20 cellular contexts compared by ENCODE assay signal in the genomic region with DNA sequence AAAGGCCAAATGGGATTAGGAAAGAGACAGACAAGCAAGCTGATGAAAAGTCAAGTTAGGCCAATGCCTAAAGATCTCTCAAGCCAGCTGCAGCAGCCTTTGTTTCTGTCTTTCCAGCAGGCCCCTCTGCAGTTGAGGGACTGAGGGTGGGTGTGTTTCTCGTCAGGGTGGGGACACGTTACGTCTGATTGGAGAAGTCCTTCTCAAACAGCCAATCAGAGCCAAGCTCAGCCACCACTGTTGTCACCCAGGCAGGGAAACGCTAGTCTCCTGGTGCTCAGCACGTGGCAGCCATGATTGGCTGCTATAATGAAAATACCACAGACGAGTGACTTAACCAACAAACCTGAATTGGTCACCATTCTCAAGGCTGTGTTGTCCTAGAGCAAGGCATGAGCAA.
DNase-seq lines count a peak whose midpoint lies in the region; ATAC-seq, FAIRE-seq and TF ChIP-seq lines count a peak whose summit lies in the region.
"Had no signal": no experiment of that assay in that cellular context is flagged by ENCODE, and none has a peak within 500 bp of the region (broad histone marks: within the 10 kb centered on the region; RNA-seq: fewer than 3 reads in every experiment).

No MANE protein-coding gene starts in this region.

- no peak overlapping the region for H2AFZ ChIP-seq in K562 (ENCODE audit: low read depth, low read length)
- H2AFZ ChIP-seq in neural progenitor cell (replicated peaks): no peak overlapping the region

- TF ChIP-seq POLR2A in K562 (conservative IDR thresholded peaks at IDR 0.05) (no peak), esophagus squamous epithelium (IDR thresholded peaks at IDR 0.05) (no peak)

- BruUV-seq in K562 (replicated peaks; lab: Mats Ljungman, UMichigan): no TSS peak

- peaks cover 5% of the 10 kb centered on the region for H3K27me3 Mint-ChIP-seq in neural progenitor cell (ENCODE audit: insufficient read depth, low read depth)
- H3K27me3 Mint-ChIP-seq: CD4-positive, CD25-positive, alpha-beta regulatory T cell had no signal

- in situ Hi-C loops in K562 (cut with MboI): no loop called here

- H3K9me1 ChIP-seq in K562 (ENCODE audit: control insufficient read depth, insufficient read depth, low read length): no peaks in the 10 kb centered on the region

- ATAC-seq in K562: no peak

- no peak for FAIRE-seq in K562 (lab: Jason Lieb, UNC)
- FAIRE-seq: GM12892, H1 had no signal

- H3K36me3 ChIP-seq in SJCRH30 (no peaks in the 10 kb centered on the region), K562 (ENCODE audit: control insufficient read depth, insufficient read depth, low read length) (no peaks in the 10 kb centered on the region), neural progenitor cell (no peaks in the 10 kb centered on the region), esophagus squamous epithelium (no peaks in the 10 kb centered on the region)

- H3K27me3 ChIP-seq in SJCRH30 (no peaks in the 10 kb centered on the region), K562 (ENCODE audit: control insufficient read depth in 2 of 2, insufficient read depth in 2 of 2, low read length in 2 of 2) (no peaks in the 10 kb centered on the region), neural progenitor cell (no peaks in the 10 kb centered on the region), esophagus squamous epithelium (no peaks in the 10 kb centered on the region)

- H3F3A ChIP-seq in neural progenitor cell (ENCODE audit: low read depth): no peaks in the 10 kb centered on the region

- no peak overlapping the region for H3K4me3 Mint-ChIP-seq in neural progenitor cell
- H3K4me3 Mint-ChIP-seq: B cell; CD4-positive, CD25-positive, alpha-beta regulatory T cell; CD8-positive, alpha-beta memory T cell; H9 had no signal

- CTCF ChIA-PET in K562 (lab: Yijun Ruan, JAX; ENCODE audit: low intra/inter-chr PET ratio): no interaction called here

- peak; percentile 53 for DNase-seq in NCI-H82 (lab: John Stamatoyannopoulos, UW)
- no peak for DNase-seq in NCI-H82 treated with DMSO at 0.1 percent for 48 hours (lab: John Stamatoyannopoulos, UW; ENCODE audit: unreplicated experiment)
- peak; percentile 14 to 34 for DNase-seq in SJCRH30
- DNase-seq in K562 (ENCODE audit: extremely low read depth in 1 of 4, low spot score in 3 of 4): peak in 1 of 4 experiments; percentile 13
- peak; percentile 27 for DNase-seq in neural progenitor cell (ENCODE audit: low spot score)
- DNase-seq in activated effector memory CD4-positive, alpha-beta T cell treated with Interleukin-2 at 50 U/mL for 16 hours: no peak
- no peak for DNase-seq in esophagus squamous epithelium (lab: John Stamatoyannopoulos, UW)
- DNase-seq in MV-4-11 (lab: John Stamatoyannopoulos, UW): no peak
- DNase-seq: 8988T; C1 segment of cervical spinal cord; CD4-positive, CD25-positive, alpha-beta regulatory T cell; CD8-positive, alpha-beta memory T cell; COR-L47; DMS153; DMS79; GDM1; H9 had no signal

- H3K27ac ChIP-seq in SJCRH30: no peak overlapping the region
- no peak overlapping the region for H3K27ac ChIP-seq in K562 (ENCODE audit: extremely low read depth, low read depth, low read length)
- no peak overlapping the region for H3K27ac ChIP-seq in neural progenitor cell
- no peak overlapping the region for H3K27ac ChIP-seq in esophagus squamous epithelium

- H3K4me1 ChIP-seq in SJCRH30 (no peaks in the 10 kb centered on the region), K562 (replicated peaks in 1 of 2; ENCODE audit: control insufficient read depth in 2 of 2, insufficient read depth in 2 of 2, low read length in 2 of 2) (no peaks in the 10 kb centered on the region), neural progenitor cell (no peaks in the 10 kb centered on the region), esophagus squamous epithelium (no peaks in the 10 kb centered on the region)

- POLR2A ChIA-PET in K562 (lab: Yijun Ruan, JAX): no interaction called here

- H3K9ac ChIP-seq in K562 (ENCODE audit: insufficient read depth in 1 of 2, low read depth in 2 of 2, low read length in 2 of 2) (no peak overlapping the region), neural progenitor cell (no peak overlapping the region)

- H3K4me3 ChIP-seq in SJCRH30 (no peak overlapping the region), K562 (no peak overlapping the region), neural progenitor cell (no peak overlapping the region), esophagus squamous epithelium (no peak overlapping the region)

- H3K79me2 ChIP-seq in K562 (ENCODE audit: control insufficient read depth, insufficient read depth, low read length): no peaks in the 10 kb centered on the region
- H3K79me2 ChIP-seq in neural progenitor cell (ENCODE audit: low read depth): no peaks in the 10 kb centered on the region

- H3K4me1 Mint-ChIP-seq in neural progenitor cell: peaks cover 16% of the 10 kb centered on the region
- H3K4me1 Mint-ChIP-seq: B cell; CD4-positive, CD25-positive, alpha-beta regulatory T cell; CD8-positive, alpha-beta memory T cell had no signal

- H3K4me2 ChIP-seq in K562 (ENCODE audit: insufficient read depth, low read length) (no peak overlapping the region), neural progenitor cell (no peak overlapping the region)

- no peaks in the 10 kb centered on the region for H3K9me3 Mint-ChIP-seq in neural progenitor cell
- H3K9me3 Mint-ChIP-seq: CD8-positive, alpha-beta memory T cell; H9 had no signal

- TF ChIP-seq CTCF in K562 (IDR thresholded peaks at IDR 0.05 in 2 of 3, conservative IDR thresholded peaks at IDR 0.05 in 1 of 3; ENCODE audit: insufficient read depth in 2 of 3, low read depth in 1 of 3, low read length in 3 of 3) (no peak), neural progenitor cell (IDR thresholded peaks at IDR 0.05) (no peak), esophagus squamous epithelium (IDR thresholded peaks at IDR 0.05) (no peak)

- TF ChIP-seq RAD21 in K562 (CRISPR knock-in tag; conservative IDR thresholded peaks at IDR 0.05 in 1 of 2, IDR thresholded peaks at IDR 0.05 in 1 of 2): no peak

- no peak for TF ChIP-seq EP300 in K562 (IDR thresholded peaks at IDR 0.05; ENCODE audit: low read length)

- no peaks in the 10 kb centered on the region for H3K36me3 Mint-ChIP-seq in neural progenitor cell
- H3K36me3 Mint-ChIP-seq: CD4-positive, CD25-positive, alpha-beta regulatory T cell; CD8-positive, alpha-beta memory T cell had no signal

- intact Hi-C loops in K562 (cut with micrococcal nuclease): no loop called here
- intact Hi-C loops in esophagus squamous epithelium (cut with DNase I): no loop called here

- H4K20me1 ChIP-seq in K562 (replicated peaks; ENCODE audit: control insufficient read depth, insufficient read depth, low read length) (no peaks in the 10 kb centered on the region), neural progenitor cell (ENCODE audit: low read depth) (no peaks in the 10 kb centered on the region)

- H3K27ac Mint-ChIP-seq in neural progenitor cell: no peak overlapping the region
- H3K27ac Mint-ChIP-seq: B cell; CD4-positive, CD25-positive, alpha-beta regulatory T cell; CD8-positive, alpha-beta memory T cell; H9 had no signal

- 9% methylated on average over 6 of the region's 6 CpGs for WGBS in K562 (ENCODE audit: insufficient coverage, low coverage, missing lambda C conversion rate)
- 71% methylated on average over 6 of the region's 6 CpGs; no CpG with 5 or more reads in 1 of the 2 donors for WGBS in esophagus squamous epithelium, 2 donors

- H3K9me3 ChIP-seq in SJCRH30 (replicated peaks) (no peaks in the 10 kb centered on the region), K562 (replicated peaks; ENCODE audit: control insufficient read depth, insufficient read depth, low read depth, low read length) (no peaks in the 10 kb centered on the region), neural progenitor cell (ENCODE audit: low read depth) (no peaks in the 10 kb centered on the region), esophagus squamous epithelium (no peaks in the 10 kb centered on the region)

TF ChIP-seq in K562, 482 proteins besides CTCF, POLR2A, EP300 and RAD21 (continues in another document):
- TF ChIP-seq KAT2B (IDR thresholded peaks at IDR 0.05; ENCODE audit: low read depth, low read length): no peak

Comparison
In these comparisons a context has a peak if more than half of its experiments do, and no peak if none do; other contexts are left out.
1. DNase-seq: peak in NCI-H82 (single experiment), SJCRH30 (2 of 2) and neural progenitor cell (single experiment); none in NCI-H82 treated with DMSO at 0.1 percent for 48 hours (single experiment), activated effector memory CD4-positive, alpha-beta T cell treated with Interleukin-2 at 50 U/mL for 16 hours (single experiment), esophagus squamous epithelium (single experiment) and MV-4-11 (single experiment).